Comparison of ENCODE assay signal across 8 cellular contexts in the genomic region with DNA sequence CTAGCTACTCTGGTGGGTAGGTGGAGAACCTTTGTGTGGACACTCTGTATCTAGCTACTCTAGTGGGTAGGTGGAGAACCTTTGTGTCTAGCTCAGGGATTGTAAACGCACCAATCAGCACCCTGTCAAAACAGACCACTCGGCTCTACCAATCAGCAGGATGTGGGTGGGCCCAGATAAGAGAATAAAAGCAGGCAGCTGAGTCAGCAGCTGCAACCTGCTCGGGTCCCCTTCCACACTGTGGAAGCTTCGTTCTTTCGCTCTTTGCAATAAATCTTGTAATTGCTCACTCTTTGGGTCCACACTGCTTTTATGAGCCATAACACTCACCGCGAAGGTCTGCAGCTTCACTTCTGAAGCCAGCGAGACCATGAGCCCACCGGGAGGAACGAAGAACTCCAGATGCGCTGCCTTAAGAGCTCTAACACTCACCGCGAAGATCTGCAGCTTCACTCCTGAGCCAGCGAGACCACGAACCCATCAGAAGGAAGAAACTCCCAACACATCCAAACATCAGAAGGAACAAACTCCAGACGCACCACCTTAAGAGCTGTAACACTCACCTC. TPM values are rescaled to one million over a fixed set of nuclear protein-coding genes. Genes with fewer than 3 reads are reported as not detected.
"Had no signal": no experiment of that assay in that cellular context is flagged by ENCODE, and none has a peak within 500 bp of the region (broad histone marks: within the 10 kb centered on the region; RNA-seq: fewer than 3 reads in every experiment).

No MANE protein-coding gene starts in this region.

RNA-seq across cellular contexts. Expression of a gene that starts 29.7 kb away (rescaled TPM):
- total RNA-seq: dermis microvascular lymphatic vessel endothelial cell, esophagus mucosa, esophagus squamous epithelium, glomerular endothelial cell, kidney epithelial cell, lung microvascular endothelial cell, mononuclear cell had no signal
- polyA plus RNA-seq: keratinocyte had no signal
